22 cellular contexts compared by ENCODE assay signal in genomic region chr9:108673386-108673785, GRCh38.
DNase-seq lines count a peak whose midpoint lies in the region; ATAC-seq and TF ChIP-seq lines count a peak whose summit lies in the region.
"Had no signal": no experiment of that assay in that cellular context is flagged by ENCODE, and none has a peak within 500 bp of the region (broad histone marks: within the 10 kb centered on the region; RNA-seq: fewer than 3 reads in every experiment).

No MANE protein-coding gene starts in this region.

- H3K27ac Mint-ChIP-seq in activated T-cell treated with anti-CD3 and anti-CD28 coated beads, Interleukin-2, amount 50 U/mL, for 72 hours: no peak overlapping the region
- no peak overlapping the region for H3K27ac Mint-ChIP-seq in WTC11
- H3K27ac Mint-ChIP-seq: activated naive CD8-positive, alpha-beta T cell; activated T-helper 1 cell treated with anti-CD3 and anti-CD28 coated beads, Interleukin-12 subunit alpha, Interleukin-12 subunit beta, Interleukin-2, Interleukin-4 antibody, amounts not matched to agents 30 ng/mL and 10 ng/mL and 1 ng/mL, durations not matched to agents 14 hours and 24 hours and 36 hours; CD8-positive, alpha-beta memory T cell; natural killer cell treated with Interleukin-12 subunit alpha and Interleukin-12 subunit beta and Interleukin-15 and Interleukin-18, amount 100 ng/mL, for 72 hours; stimulated activated naive CD8-positive, alpha-beta T cell treated with anti-CD3 and anti-CD28 coated beads, Interleukin-15, amount 100 ng/mL, for 72 hours had no signal

- DNase-seq in ELR (ENCODE audit: low read depth): peak; percentile 69
- DNase-seq in RWPE2 (ENCODE audit: low spot score): no peak
- DNase-seq in esophagus squamous epithelium (lab: John Stamatoyannopoulos, UW): no peak
- peak; percentile 35 for DNase-seq in skeletal muscle cell (ENCODE audit: low read depth)
- no peak for DNase-seq in COLO829 (ENCODE audit: low spot score)
- no peak for DNase-seq in activated T-cell treated with anti-CD3 and anti-CD28 coated beads, Interleukin-2, amount 50 U/mL, for 72 hours
- no peak for DNase-seq in WTC11 (ENCODE audit: low spot score)
- DNase-seq in DMS 273 treated with DMSO at 0.1 percent for 48 hours (lab: John Stamatoyannopoulos, UW): no peak
- DNase-seq: activated CD4-positive, alpha-beta T cell treated with anti-CD3 and anti-CD28 coated beads for 4 hours; CD8-positive, alpha-beta memory T cell; DMS79 treated with DMSO at 0.1 percent for 48 hours; gastrocnemius medialis; NCI-H1105 treated with DMSO at 0.1 percent for 48 hours; NCI-H2171 treated with DMSO at 0.1 percent for 48 hours; SHP77 treated with DMSO at 0.1 percent for 48 hours; stimulated activated CD4-positive, alpha-beta T cell treated with anti-CD3 and anti-CD28 coated beads, Interleukin-4, amount 100 ng/mL, for 4 hours; stimulated activated naive CD8-positive, alpha-beta T cell treated with anti-CD3 and anti-CD28 coated beads, Interleukin-15, amount 100 ng/mL, for 72 hours; trophoblast cell had no signal

- H3K4me1 Mint-ChIP-seq in activated T-cell treated with anti-CD3 and anti-CD28 coated beads, Interleukin-2, amount 50 U/mL, for 72 hours (ENCODE audit: low read depth): no peaks in the 10 kb centered on the region
- peaks cover 19% of the 10 kb centered on the region for H3K4me1 Mint-ChIP-seq in WTC11
- H3K4me1 Mint-ChIP-seq: CD8-positive, alpha-beta memory T cell; stimulated activated naive CD8-positive, alpha-beta T cell treated with anti-CD3 and anti-CD28 coated beads, Interleukin-15, amount 100 ng/mL, for 72 hours had no signal

- no peaks in the 10 kb centered on the region for H3K9me3 Mint-ChIP-seq in activated T-cell treated with anti-CD3 and anti-CD28 coated beads, Interleukin-2, amount 50 U/mL, for 72 hours
- no peaks in the 10 kb centered on the region for H3K9me3 Mint-ChIP-seq in WTC11
- H3K9me3 Mint-ChIP-seq: activated T-helper 1 cell treated with anti-CD3 and anti-CD28 coated beads, Interleukin-12 subunit alpha, Interleukin-12 subunit beta, Interleukin-2, Interleukin-4 antibody, amounts not matched to agents 30 ng/mL and 10 ng/mL and 1 ng/mL, durations not matched to agents 14 hours and 24 hours and 36 hours had no signal

- CTCF ChIA-PET in WTC11 (lab: Charles Lee): no interaction called here

- H3K4me3 ChIP-seq in RWPE2 (ENCODE audit: severe bottlenecking) (no peak overlapping the region), esophagus squamous epithelium (no peak overlapping the region), skeletal muscle cell (ENCODE audit: low read depth, low read length) (no peak overlapping the region)
- H3K4me3 ChIP-seq: gastrocnemius medialis had no signal

- H3K27ac ChIP-seq in RWPE2 (ENCODE audit: poor library complexity, severe bottlenecking) (peak overlapping the region; percentile 89), esophagus squamous epithelium (peak overlapping the region; percentile 75 to 86 (median 79))
- H3K27ac ChIP-seq: gastrocnemius medialis had no signal

- POLR2A ChIA-PET in WTC11 (lab: Charles Lee): no interaction called here

- no peaks in the 10 kb centered on the region for H3K36me3 Mint-ChIP-seq in activated T-cell treated with anti-CD3 and anti-CD28 coated beads, Interleukin-2, amount 50 U/mL, for 72 hours (ENCODE audit: insufficient read depth in 2 of 2)
- no peaks in the 10 kb centered on the region for H3K36me3 Mint-ChIP-seq in WTC11
- H3K36me3 Mint-ChIP-seq: activated naive CD8-positive, alpha-beta T cell; CD8-positive, alpha-beta memory T cell; natural killer cell treated with Interleukin-12 subunit alpha and Interleukin-12 subunit beta and Interleukin-15 and Interleukin-18, amount 100 ng/mL, for 72 hours had no signal

- WGBS in esophagus squamous epithelium, 2 donors: 45 to 57% methylated on average over 7 of the region's 7 CpGs

- H3K4me3 Mint-ChIP-seq in activated T-cell treated with anti-CD3 and anti-CD28 coated beads, Interleukin-2, amount 50 U/mL, for 72 hours: no peak overlapping the region
- H3K4me3 Mint-ChIP-seq in WTC11: no peak overlapping the region
- H3K4me3 Mint-ChIP-seq: activated naive CD8-positive, alpha-beta T cell; activated T-helper 1 cell treated with anti-CD3 and anti-CD28 coated beads, Interleukin-12 subunit alpha, Interleukin-12 subunit beta, Interleukin-2, Interleukin-4 antibody, amounts not matched to agents 30 ng/mL and 10 ng/mL and 1 ng/mL, durations not matched to agents 14 hours and 24 hours and 36 hours; CD8-positive, alpha-beta memory T cell; natural killer cell treated with Interleukin-12 subunit alpha and Interleukin-12 subunit beta and Interleukin-15 and Interleukin-18, amount 100 ng/mL, for 72 hours; stimulated activated naive CD8-positive, alpha-beta T cell treated with anti-CD3 and anti-CD28 coated beads, Interleukin-15, amount 100 ng/mL, for 72 hours had no signal

- no peak for TF ChIP-seq POLR2A in esophagus squamous epithelium (IDR thresholded peaks at IDR 0.05)

- H3K4me1 ChIP-seq in RWPE2 (ENCODE audit: insufficient read depth, poor library complexity, severe bottlenecking) (peaks cover 36% of the 10 kb centered on the region), esophagus squamous epithelium (peaks cover 23 to 57% (median 30%) of the 10 kb centered on the region in 3 donors)
- H3K4me1 ChIP-seq: gastrocnemius medialis had no signal

- TF ChIP-seq CTCF in RWPE2 (IDR thresholded peaks at IDR 0.05; ENCODE audit: poor library complexity, severe bottlenecking) (no peak), esophagus squamous epithelium (IDR thresholded peaks at IDR 0.05) (no peak), WTC11 (IDR thresholded peaks at IDR 0.05) (no peak)

- intact Hi-C loops in esophagus squamous epithelium (cut with DNase I): no loop called here

- no peaks in the 10 kb centered on the region for H3K27me3 Mint-ChIP-seq in activated T-cell treated with anti-CD3 and anti-CD28 coated beads, Interleukin-2, amount 50 U/mL, for 72 hours (ENCODE audit: low read depth)
- H3K27me3 Mint-ChIP-seq in WTC11 (ENCODE audit: low read depth): no peaks in the 10 kb centered on the region
- H3K27me3 Mint-ChIP-seq: activated naive CD8-positive, alpha-beta T cell; CD8-positive, alpha-beta memory T cell; natural killer cell treated with Interleukin-12 subunit alpha and Interleukin-12 subunit beta and Interleukin-15 and Interleukin-18, amount 100 ng/mL, for 72 hours; stimulated activated naive CD8-positive, alpha-beta T cell treated with anti-CD3 and anti-CD28 coated beads, Interleukin-15, amount 100 ng/mL, for 72 hours had no signal

- ATAC-seq in RWPE2 (ENCODE audit: low read depth) (peak; percentile 54; the same call in 2 of the 3 replicates), WTC11 (no peak)
- no peak for ATAC-seq in activated T-cell treated with anti-CD3 and anti-CD28 coated beads, Interleukin-2, amount 50 U/mL, for 72 hours (replicated peaks in 1 of 2)
- ATAC-seq: gastrocnemius medialis; HCT116; natural killer cell treated with Interleukin-12 subunit alpha and Interleukin-12 subunit beta and Interleukin-15 and Interleukin-18, amount 100 ng/mL, for 72 hours; stimulated activated naive CD8-positive, alpha-beta T cell treated with anti-CD3 and anti-CD28 coated beads, Interleukin-15, amount 100 ng/mL, for 72 hours had no signal

- no peaks in the 10 kb centered on the region for H3K27me3 ChIP-seq in RWPE2 (ENCODE audit: insufficient read depth, poor library complexity, severe bottlenecking)
- no peaks in the 10 kb centered on the region for H3K27me3 ChIP-seq in esophagus squamous epithelium
- H3K27me3 ChIP-seq: gastrocnemius medialis had no signal

- H3K36me3 ChIP-seq in RWPE2 (ENCODE audit: low read depth): no peaks in the 10 kb centered on the region
- no peaks in the 10 kb centered on the region for H3K36me3 ChIP-seq in esophagus squamous epithelium
- H3K36me3 ChIP-seq: gastrocnemius medialis had no signal

- H3K9me3 ChIP-seq in RWPE2 (ENCODE audit: severe bottlenecking) (no peaks in the 10 kb centered on the region), esophagus squamous epithelium (no peaks in the 10 kb centered on the region)
- H3K9me3 ChIP-seq: gastrocnemius medialis had no signal

TF ChIP-seq in WTC11, 78 proteins besides CTCF, POLR2A, EP300 and RAD21 (continues in another document):
- TF ChIP-seq GRHL2 (CRISPR knock-in tag; IDR thresholded peaks at IDR 0.05; ENCODE audit: insufficient replicate concordance, severe bottlenecking) (no peak), ZNF219 (CRISPR knock-in tag; IDR thresholded peaks at IDR 0.05; ENCODE audit: borderline replicate concordance) (no peak), EMX1 (CRISPR knock-in tag; IDR thresholded peaks at IDR 0.05) (no peak), SMAD3 (CRISPR knock-in tag; IDR thresholded peaks at IDR 0.05; ENCODE audit: borderline replicate concordance) (no peak), TEAD1 (CRISPR knock-in tag; IDR thresholded peaks at IDR 0.05) (no peak), ATF1 (CRISPR knock-in tag; IDR thresholded peaks at IDR 0.05) (no peak)
- TF ChIP-seq, protein P1, sequence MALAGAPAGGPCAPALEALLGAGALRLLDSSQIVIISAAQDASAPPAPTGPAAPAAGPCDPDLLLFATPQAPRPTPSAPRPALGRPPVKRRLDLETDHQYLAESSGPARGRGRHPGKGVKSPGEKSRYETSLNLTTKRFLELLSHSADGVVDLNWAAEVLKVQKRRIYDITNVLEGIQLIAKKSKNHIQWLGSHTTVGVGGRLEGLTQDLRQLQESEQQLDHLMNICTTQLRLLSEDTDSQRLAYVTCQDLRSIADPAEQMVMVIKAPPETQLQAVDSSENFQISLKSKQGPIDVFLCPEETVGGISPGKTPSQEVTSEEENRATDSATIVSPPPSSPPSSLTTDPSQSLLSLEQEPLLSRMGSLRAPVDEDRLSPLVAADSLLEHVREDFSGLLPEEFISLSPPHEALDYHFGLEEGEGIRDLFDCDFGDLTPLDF (CRISPR knock-in tag; IDR thresholded peaks at IDR 0.05): no peak

Comparison
In these comparisons a context has a peak if more than half of its experiments do, and no peak if none do; other contexts are left out.
1. DNase-seq: peak in ELR (single experiment) and skeletal muscle cell (single experiment); none in RWPE2 (single experiment), esophagus squamous epithelium (single experiment), COLO829 (single experiment), activated T-cell treated with anti-CD3 and anti-CD28 coated beads, Interleukin-2, amount 50 U/mL, for 72 hours (0 of 2), WTC11 (single experiment) and DMS 273 treated with DMSO at 0.1 percent for 48 hours (single experiment).